In genomic region chr7:80721880-80722595, GRCh38 we compare ENCODE assay signal across 8 cellular contexts.
DNase-seq lines count a peak whose midpoint lies in the region; ATAC-seq and TF ChIP-seq lines count a peak whose summit lies in the region.

No MANE protein-coding gene starts in this region.

- ATAC-seq in esophagus mucosa: peak; percentile 82
- no peak for ATAC-seq in activated naive CD8-positive, alpha-beta T cell treated with anti-CD3 and anti-CD28 coated beads, Interleukin-2, amount 50 U/mL, for 24 hours

- H4K8ac ChIP-seq in neuronal stem cell (ENCODE audit: low read depth, low read length): no peak overlapping the region

- POLR2A ChIA-PET in activated CD4-positive, alpha-beta memory T cell treated with anti-CD3 and anti-CD28 coated beads for 36 hours (lab: Charles Lee): no interaction called here

- H3K4ac ChIP-seq in neuronal stem cell (ENCODE audit: low read length): no peak overlapping the region

- H3K4me2 ChIP-seq in OCI-LY3 (ENCODE audit: low read length): peak overlapping the region; percentile 7; the same call in 1 of the 2 replicates
- no peak overlapping the region for H3K4me2 ChIP-seq in neuronal stem cell (ENCODE audit: insufficient read depth, low read length, poor library complexity, severe bottlenecking)

- H3K27ac Mint-ChIP-seq in activated naive CD8-positive, alpha-beta T cell treated with anti-CD3 and anti-CD28 coated beads, Interleukin-2, amount 50 U/mL, for 24 hours: no peak overlapping the region
- no peak overlapping the region for H3K27ac Mint-ChIP-seq in activated CD4-positive, alpha-beta memory T cell treated with anti-CD3 and anti-CD28 coated beads for 36 hours

- H3K9me3 Mint-ChIP-seq in activated naive CD8-positive, alpha-beta T cell treated with anti-CD3 and anti-CD28 coated beads, Interleukin-2, amount 50 U/mL, for 24 hours: no peaks in the 10 kb centered on the region
- no peaks in the 10 kb centered on the region for H3K9me3 Mint-ChIP-seq in activated CD4-positive, alpha-beta memory T cell treated with anti-CD3 and anti-CD28 coated beads for 36 hours

- peak; percentile 67 for DNase-seq in COLO829 (ENCODE audit: low spot score)
- no peak for DNase-seq in neuronal stem cell (ENCODE audit: low spot score)
- no peak for DNase-seq in medulla oblongata (ENCODE audit: extremely low spot score)
- DNase-seq in activated CD8-positive, alpha-beta memory T cell treated with anti-CD3 and anti-CD28 coated beads for 24 hours: no peak
- DNase-seq in activated naive CD8-positive, alpha-beta T cell treated with anti-CD3 and anti-CD28 coated beads, Interleukin-2, amount 50 U/mL, for 24 hours: no peak
- DNase-seq in activated CD4-positive, alpha-beta memory T cell treated with anti-CD3 and anti-CD28 coated beads for 36 hours: no peak

- no peaks in the 10 kb centered on the region for H3K79me2 ChIP-seq in OCI-LY3 (ENCODE audit: low read length)

- no peak overlapping the region for H2BK5ac ChIP-seq in neuronal stem cell (ENCODE audit: low read length)

- no peak overlapping the region for H4K91ac ChIP-seq in neuronal stem cell (ENCODE audit: low read depth, low read length, poor library complexity)

- H2BK120ac ChIP-seq in neuronal stem cell (ENCODE audit: low read depth, low read length): no peak overlapping the region

- H3K9ac ChIP-seq in OCI-LY3 (ENCODE audit: low read length): no peak overlapping the region
- no peak overlapping the region for H3K9ac ChIP-seq in neuronal stem cell (ENCODE audit: low read depth, low read length, poor library complexity)

- no CpG with 5 or more reads among the region's 3 CpGs for WGBS in neuronal stem cell (ENCODE audit: extremely low coverage in 2 of 2, insufficient read length in 2 of 2, insufficient replicate concordance in 1 of 2), 2 donors

- H3K27me3 ChIP-seq in OCI-LY3 (ENCODE audit: low read depth, low read length) (no peaks in the 10 kb centered on the region), neuronal stem cell (ENCODE audit: control insufficient read depth in 3 of 3, insufficient read depth in 3 of 3, low read depth in 1 of 3, low read length in 3 of 3) (no peaks in the 10 kb centered on the region)

- H3K27ac ChIP-seq in OCI-LY3 (ENCODE audit: low read length): no peak overlapping the region
- no peak overlapping the region for H3K27ac ChIP-seq in neuronal stem cell (replicated peaks; ENCODE audit: low read length)

- no peak for TF ChIP-seq CTCF in OCI-LY3 (IDR thresholded peaks at IDR 0.05; ENCODE audit: low read depth, low read length)

- H3K36me3 ChIP-seq in OCI-LY3 (replicated peaks; ENCODE audit: low read depth, low read length) (no peaks in the 10 kb centered on the region), neuronal stem cell (replicated peaks in 1 of 2; ENCODE audit: control insufficient read depth in 2 of 2, insufficient read depth in 2 of 2, low read length in 2 of 2) (no peaks in the 10 kb centered on the region)

- H3K4me3 ChIP-seq in OCI-LY3 (ENCODE audit: low read length) (no peak overlapping the region), neuronal stem cell (ENCODE audit: low read length in 2 of 2) (no peak overlapping the region)

- no peaks in the 10 kb centered on the region for H3K36me3 Mint-ChIP-seq in activated naive CD8-positive, alpha-beta T cell treated with anti-CD3 and anti-CD28 coated beads, Interleukin-2, amount 50 U/mL, for 24 hours (ENCODE audit: low read depth)
- H3K36me3 Mint-ChIP-seq in activated CD4-positive, alpha-beta memory T cell treated with anti-CD3 and anti-CD28 coated beads for 36 hours: no peaks in the 10 kb centered on the region

- H2BK12ac ChIP-seq in neuronal stem cell (ENCODE audit: low read length): no peak overlapping the region

- no peak overlapping the region for H3K23ac ChIP-seq in neuronal stem cell (ENCODE audit: low read depth, low read length, poor library complexity)

- H3K14ac ChIP-seq in neuronal stem cell (ENCODE audit: low read length): no peak overlapping the region

- no peaks in the 10 kb centered on the region for H3K79me1 ChIP-seq in neuronal stem cell (ENCODE audit: low read depth, low read length)

- H3K9me3 ChIP-seq in OCI-LY3 (ENCODE audit: insufficient read depth, low read length) (no peaks in the 10 kb centered on the region), neuronal stem cell (replicated peaks in 1 of 2; ENCODE audit: control insufficient read depth in 2 of 2, insufficient read depth in 1 of 2, low read depth in 1 of 2, low read length in 2 of 2) (no peaks in the 10 kb centered on the region)

- H2AK5ac ChIP-seq in neuronal stem cell (ENCODE audit: low read depth, low read length): no peak overlapping the region

- no peaks in the 10 kb centered on the region for H3K4me1 Mint-ChIP-seq in activated naive CD8-positive, alpha-beta T cell treated with anti-CD3 and anti-CD28 coated beads, Interleukin-2, amount 50 U/mL, for 24 hours
- H3K4me1 Mint-ChIP-seq in activated CD4-positive, alpha-beta memory T cell treated with anti-CD3 and anti-CD28 coated beads for 36 hours (ENCODE audit: low read depth): no peaks in the 10 kb centered on the region

- intact Hi-C loops in activated CD4-positive, alpha-beta memory T cell treated with anti-CD3 and anti-CD28 coated beads for 36 hours (cut with micrococcal nuclease): no loop called here

- H3K18ac ChIP-seq in neuronal stem cell (ENCODE audit: low read length): no peak overlapping the region

- CTCF ChIA-PET in activated CD4-positive, alpha-beta memory T cell treated with anti-CD3 and anti-CD28 coated beads for 36 hours (lab: Charles Lee): no interaction called here

- H2AFZ ChIP-seq in OCI-LY3 (ENCODE audit: low read depth, low read length): 0 out of 2 replicates have a peak overlapping the region, but pooled peaks have one; percentile 0
- peak overlapping the region; percentile 72 for H2AFZ ChIP-seq in neuronal stem cell (ENCODE audit: low read length)

- H2BK15ac ChIP-seq in neuronal stem cell (ENCODE audit: low read length): no peak overlapping the region

- H3K27me3 Mint-ChIP-seq in activated naive CD8-positive, alpha-beta T cell treated with anti-CD3 and anti-CD28 coated beads, Interleukin-2, amount 50 U/mL, for 24 hours: no peaks in the 10 kb centered on the region
- no peaks in the 10 kb centered on the region for H3K27me3 Mint-ChIP-seq in activated CD4-positive, alpha-beta memory T cell treated with anti-CD3 and anti-CD28 coated beads for 36 hours

- H4K20me1 ChIP-seq in OCI-LY3 (ENCODE audit: insufficient read depth, low read length): no peaks in the 10 kb centered on the region

- peaks cover 53% of the 10 kb centered on the region for H3K4me1 ChIP-seq in OCI-LY3 (ENCODE audit: low read length)
- peaks cover 12 to 24% of the 10 kb centered on the region in 2 donors for H3K4me1 ChIP-seq in neuronal stem cell (ENCODE audit: control insufficient read depth in 2 of 2, insufficient read depth in 1 of 2, low read depth in 1 of 2, low read length in 2 of 2)

- no peak overlapping the region for H3K4me3 Mint-ChIP-seq in activated naive CD8-positive, alpha-beta T cell treated with anti-CD3 and anti-CD28 coated beads, Interleukin-2, amount 50 U/mL, for 24 hours
- no peak overlapping the region for H3K4me3 Mint-ChIP-seq in activated CD4-positive, alpha-beta memory T cell treated with anti-CD3 and anti-CD28 coated beads for 36 hours
